Comparison of ENCODE assay signal across 20 cellular contexts in the genomic region with DNA sequence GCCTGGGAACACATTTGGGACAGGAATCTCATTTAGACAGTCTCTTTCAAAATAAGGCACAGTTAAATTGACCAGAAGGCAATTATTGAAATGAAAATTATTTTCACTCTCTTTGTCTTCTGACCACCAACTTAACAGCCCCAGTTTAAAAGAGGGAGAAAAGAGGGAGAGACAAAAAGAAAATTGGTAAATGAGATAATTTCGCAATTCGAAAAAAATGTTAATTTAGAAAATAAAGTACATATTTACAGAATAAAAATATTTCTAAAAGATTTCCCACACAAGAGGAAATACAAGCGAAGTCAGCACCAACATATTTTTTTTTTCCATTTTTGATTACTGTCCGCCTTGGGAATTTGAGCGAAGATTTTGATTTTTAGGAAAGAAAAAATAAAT. TPM values are rescaled to one million over a fixed set of nuclear protein-coding genes. Genes with fewer than 3 reads are reported as not detected.
DNase-seq lines count a peak whose midpoint lies in the region; ATAC-seq, FAIRE-seq and TF ChIP-seq lines count a peak whose summit lies in the region.
"Had no signal": no experiment of that assay in that cellular context is flagged by ENCODE, and none has a peak within 500 bp of the region (broad histone marks: within the 10 kb centered on the region; RNA-seq: fewer than 3 reads in every experiment).

No MANE protein-coding gene starts in this region.

- ATAC-seq in A549 (no peak), GM23338 (no peak), pancreas (no peak), GM21423 (IDR thresholded peaks at IDR 0.05; ENCODE audit: unreplicated experiment) (no peak)
- ATAC-seq: naive thymus-derived CD8-positive, alpha-beta T cell had no signal

- H3K27me3 Mint-ChIP-seq in GM23338 (ENCODE audit: insufficient read depth, low read depth, poor library complexity) (peaks cover 95% of the 10 kb centered on the region), astrocyte (ENCODE audit: low read depth, unreplicated experiment) (peaks cover 54% of the 10 kb centered on the region), mesothelial cell of epicardium (ENCODE audit: low read depth) (peaks cover 87% of the 10 kb centered on the region)
- H3K27me3 Mint-ChIP-seq in T-helper 2 cell treated with Interferon-gamma antibody and Interleukin-4, amounts not matched to agents 5 μg/mL and 100 μg/mL, for 36 hours (ENCODE audit: low read depth) = peaks cover 62% of the 10 kb centered on the region

- H3K9ac ChIP-seq in astrocyte (ENCODE audit: low read length) = no peak overlapping the region
- H3K9ac ChIP-seq: GM23248 had no signal

- peak overlapping the region; percentile 97 for H3K4me2 ChIP-seq in A549
- H3K4me2 ChIP-seq in GM23338 = peak overlapping the region; percentile 89
- peak overlapping the region; percentile 46 for H3K4me2 ChIP-seq in astrocyte (ENCODE audit: low read length)

- H4K20me1 ChIP-seq in GM23338 (replicated peaks; ENCODE audit: insufficient read depth) (0 out of 2 replicates have a peak, but pooled peaks cover 4% of the 10 kb centered on the region), astrocyte (ENCODE audit: insufficient read depth, low read length) (peaks cover 27% of the 10 kb centered on the region)

- POLR2A ChIA-PET in A549 (lab: Yijun Ruan, JAX) = interaction anchor here (1.7 to 2.2 kb wide), 2 partner anchors 91 to 374 kb away, joined by 4 to 8 read pairs; partner anchors contain the start of genes OLA1 and SP3

- H3K4me1 ChIP-seq in A549 = peaks cover 16% of the 10 kb centered on the region; the same call in 2 of the 3 replicates
- H3K4me1 ChIP-seq in GM23338 (ENCODE audit: insufficient read depth) = peaks cover 40% of the 10 kb centered on the region
- peaks cover 6% of the 10 kb centered on the region for H3K4me1 ChIP-seq in astrocyte (ENCODE audit: insufficient read depth, low read length)
- peaks cover 0 to 17% (median 14%) of the 10 kb centered on the region in 3 donors for H3K4me1 ChIP-seq in pancreas

- FAIRE-seq in A549 (lab: Jason Lieb, UNC) (no peak), astrocyte (lab: Jason Lieb, UNC) (no peak), pancreas (lab: Jason Lieb, UNC) (no peak)

- peaks cover 5% of the 10 kb centered on the region; the same call in 1 of the 3 replicates for H3K36me3 Mint-ChIP-seq in GM23338 (ENCODE audit: low read depth)
- no peaks in the 10 kb centered on the region for H3K36me3 Mint-ChIP-seq in astrocyte (ENCODE audit: low read depth, unreplicated experiment)
- no peaks in the 10 kb centered on the region for H3K36me3 Mint-ChIP-seq in mesothelial cell of epicardium
- H3K36me3 Mint-ChIP-seq in T-helper 2 cell treated with Interferon-gamma antibody and Interleukin-4, amounts not matched to agents 5 μg/mL and 100 μg/mL, for 36 hours (ENCODE audit: low read depth) = no peaks in the 10 kb centered on the region

- H3K9me3 ChIP-seq in A549 (no peaks in the 10 kb centered on the region), astrocyte (ENCODE audit: insufficient read depth, low read depth, low read length) (no peaks in the 10 kb centered on the region), pancreas (no peaks in the 10 kb centered on the region)
- H3K9me3 ChIP-seq: left ventricle myocardium inferior, MG63, right atrium auricular region, SJSA1 had no signal

- H3K27me3 ChIP-seq in GM23338 (ENCODE audit: insufficient read depth) (peaks cover 99% of the 10 kb centered on the region), astrocyte (ENCODE audit: insufficient read depth, low read length) (peaks cover 95% of the 10 kb centered on the region), pancreas (peaks cover 18 to 85% (median 53%) of the 10 kb centered on the region in 4 donors)
- H3K27me3 ChIP-seq: SJSA1 had no signal

- H3K27ac Mint-ChIP-seq in GM23338 (no peak overlapping the region), astrocyte (ENCODE audit: unreplicated experiment) (peak overlapping the region; percentile 26), mesothelial cell of epicardium (peak overlapping the region; percentile 12)
- H3K27ac Mint-ChIP-seq in T-helper 2 cell treated with Interferon-gamma antibody and Interleukin-4, amounts not matched to agents 5 μg/mL and 100 μg/mL, for 36 hours = no peak overlapping the region

- H3K4me3 ChIP-seq in A549 (peak overlapping the region; percentile 64), GM23338 (peak overlapping the region; percentile 66), astrocyte (ENCODE audit: insufficient read depth, low read depth, low read length) (no peak overlapping the region), pancreas (no peak overlapping the region)
- H3K4me3 ChIP-seq: GM23248, MG63, SJSA1 had no signal

- TF ChIP-seq EP300 in A549 (IDR thresholded peaks at IDR 0.05) = no peak

- no peak for TF ChIP-seq POLR2A in A549 (IDR thresholded peaks at IDR 0.05; ENCODE audit: low read length)

- H3K4me1 Mint-ChIP-seq in GM23338 (peaks cover 51% of the 10 kb centered on the region), astrocyte (ENCODE audit: low read depth, unreplicated experiment) (peaks cover 11% of the 10 kb centered on the region), mesothelial cell of epicardium (peaks cover 34% of the 10 kb centered on the region)
- H3K4me1 Mint-ChIP-seq in T-helper 2 cell treated with Interferon-gamma antibody and Interleukin-4, amounts not matched to agents 5 μg/mL and 100 μg/mL, for 36 hours (ENCODE audit: low read depth) = peaks cover 31% of the 10 kb centered on the region

- no peak overlapping the region for H2AFZ ChIP-seq in GM23338
- no peak overlapping the region for H2AFZ ChIP-seq in astrocyte (ENCODE audit: low read depth, low read length)
- H2AFZ ChIP-seq: GM23248 had no signal

- no peaks in the 10 kb centered on the region for H3K36me3 ChIP-seq in GM23338 (ENCODE audit: insufficient read depth)
- no peaks in the 10 kb centered on the region for H3K36me3 ChIP-seq in astrocyte (ENCODE audit: insufficient read depth, low read length)
- no peaks in the 10 kb centered on the region for H3K36me3 ChIP-seq in pancreas
- H3K36me3 ChIP-seq: left ventricle myocardium inferior, MG63, right atrium auricular region, SJSA1 had no signal

- DNase-seq in A549 (ENCODE audit: low read depth in 1 of 2, low spot score in 1 of 2) (no peak), GM23338 (ENCODE audit: low spot score) (no peak), astrocyte (ENCODE audit: low read depth) (no peak), mesothelial cell of epicardium (ENCODE audit: low spot score in 2 of 2, unreplicated experiment in 2 of 2) (no peak), DMS153 treated with DMSO at 0.1 percent for 48 hours (lab: John Stamatoyannopoulos, UW; ENCODE audit: unreplicated experiment) (no peak), pancreas (no peak)
- no peak for DNase-seq in T-helper 2 cell treated with Interferon-gamma antibody and Interleukin-4, amounts not matched to agents 5 μg/mL and 100 μg/mL, for 36 hours (ENCODE audit: low spot score)
- DNase-seq: amniotic stem cell, Calu3, GDM1, GM23248, left ventricle myocardium inferior, MG63, NCI-H187 treated with DMSO at 0.1 percent for 48 hours had no signal

- WGBS in A549 (ENCODE audit: missing lambda C conversion rate) = 10% methylated on average over 5 of the region's 5 CpGs
- 22 to 23% methylated on average over 5 of the region's 5 CpGs for WGBS in pancreas, 2 donors

- CTCF ChIA-PET in A549 (lab: Yijun Ruan, JAX) = interaction anchor here (0.9 to 2.4 kb wide), 6 partner anchors 13 to 937 kb away, joined by 3 to 11 read pairs (median 4); no protein-coding TSS in a partner anchor

- peak overlapping the region; percentile 66 for H3K4me3 Mint-ChIP-seq in GM23338
- H3K4me3 Mint-ChIP-seq in astrocyte (ENCODE audit: unreplicated experiment) = no peak overlapping the region
- H3K4me3 Mint-ChIP-seq in mesothelial cell of epicardium = peak overlapping the region; percentile 39
- H3K4me3 Mint-ChIP-seq in T-helper 2 cell treated with Interferon-gamma antibody and Interleukin-4, amounts not matched to agents 5 μg/mL and 100 μg/mL, for 36 hours = no peak overlapping the region
- H3K4me3 Mint-ChIP-seq: central memory CD8-positive, alpha-beta T cell had no signal

- no peaks in the 10 kb centered on the region for H3K9me2 ChIP-seq in GM23338 (ENCODE audit: insufficient read depth)

- peaks cover 15% of the 10 kb centered on the region for H3F3A ChIP-seq in GM23338 (replicated peaks; ENCODE audit: low read depth)

- H3K79me2 ChIP-seq in GM23338 (replicated peaks; ENCODE audit: insufficient read depth) = no peaks in the 10 kb centered on the region
- H3K79me2 ChIP-seq in astrocyte (ENCODE audit: insufficient read depth, low read length) = no peaks in the 10 kb centered on the region

- TF ChIP-seq RAD21 in A549 (conservative IDR thresholded peaks at IDR 0.05 in 1 of 2, IDR thresholded peaks at IDR 0.05 in 1 of 2) = no peak

- TF ChIP-seq CTCF in A549 (IDR thresholded peaks at IDR 0.05) (no peak), GM23338 (conservative IDR thresholded peaks at IDR 0.05; ENCODE audit: low read depth in 2 of 2) (no peak), astrocyte (IDR thresholded peaks at IDR 0.05; ENCODE audit: insufficient read depth, low read depth, low read length) (no peak), mesothelial cell of epicardium (IDR thresholded peaks at IDR 0.05; ENCODE audit: unreplicated experiment) (no peak), pancreas (IDR thresholded peaks at IDR 0.05) (no peak)

- intact Hi-C loops in pancreas (cut with DNase I) = no loop called here

- peak overlapping the region; percentile 95 to 97 for H3K27ac ChIP-seq in A549
- no peak overlapping the region for H3K27ac ChIP-seq in GM23338 (ENCODE audit: low read depth)
- H3K27ac ChIP-seq in astrocyte (ENCODE audit: low read depth, low read length) = no peak overlapping the region
- no peak overlapping the region for H3K27ac ChIP-seq in pancreas
- H3K27ac ChIP-seq: GM23248, left ventricle myocardium inferior, right atrium auricular region, SJSA1 had no signal

- H3K9me3 Mint-ChIP-seq in GM23338 = peaks cover 12% of the 10 kb centered on the region
- H3K9me3 Mint-ChIP-seq in astrocyte (ENCODE audit: unreplicated experiment) = peaks cover 11% of the 10 kb centered on the region
- no peaks in the 10 kb centered on the region for H3K9me3 Mint-ChIP-seq in mesothelial cell of epicardium
- no peaks in the 10 kb centered on the region for H3K9me3 Mint-ChIP-seq in T-helper 2 cell treated with Interferon-gamma antibody and Interleukin-4, amounts not matched to agents 5 μg/mL and 100 μg/mL, for 36 hours
- H3K9me3 Mint-ChIP-seq: central memory CD8-positive, alpha-beta T cell had no signal

RNA-seq across cellular contexts. Expression of gene SP9, which starts 4.8 kb away (rescaled TPM):
- polyA plus RNA-seq in A549 (2011; rRNA removed) (2.5 and 3.8 TPM in 2 replicates), A549 (2017; fragmentation: RNase III; extraction: RNeasy Plus Mini Kit Qiagen cat#74134 plus additional on column Dnase treatment) (2.5 to 3.3 TPM (median 3.2 TPM) in 3 replicates), GM23338 (2016; fragmentation: Nextera tagmentation; extraction: Ambion mirVana) (0.14 TPM in 1 of 2 replicates, not detected in the other), pancreas (under 1 TPM in 1 of 2 donors, not detected in 1; 0.02 TPM)
- 2.8 and 4.0 TPM in 2 replicates for polyA plus RNA-seq in A549 (2012; cell fraction: cytosol; rRNA removed)
- polyA plus RNA-seq in A549 (2012; cell fraction: nucleus; rRNA removed) = 2.9 and 7.2 TPM in 2 replicates
- 1.3 and 1.6 TPM in 2 replicates for polyA minus RNA-seq in A549 (2011; rRNA and poly(A)+ RNA removed)
- total RNA-seq in GM23338 (2014; rRNA removed; shearing (Covaris generic)) = 0.12 and 0.49 TPM in 2 replicates
- total RNA-seq in astrocyte (not detected in 2 replicates), mesothelial cell of epicardium (1.1 to 1.4 TPM (median 1.3 TPM) in 3 replicates), pancreas (not detected)
- total RNA-seq: Calu3; GM23248; left ventricle myocardium inferior; naive thymus-derived CD8-positive, alpha-beta T cell; NCI-H460; right atrium auricular region had no signal
- polyA plus RNA-seq: GM23248; naive thymus-derived CD8-positive, alpha-beta T cell had no signal

RNA-seq across cellular contexts. Expression of gene SCRN3, which starts 56.0 kb away (rescaled TPM):
- polyA plus RNA-seq in A549 (2011; rRNA removed) (17.7 and 28.5 TPM in 2 replicates), A549 (2017; fragmentation: RNase III; extraction: RNeasy Plus Mini Kit Qiagen cat#74134 plus additional on column Dnase treatment) (24.0 to 25.5 TPM (median 24.4 TPM) in 3 replicates), GM23338 (2016; fragmentation: Nextera tagmentation; extraction: Ambion mirVana) (10.0 and 12.3 TPM in 2 replicates), pancreas (1 to 10 TPM; 9.5 to 9.7 TPM)
- 6.3 and 6.8 TPM in 2 replicates for polyA plus RNA-seq in A549 (2012; cell fraction: cytosol; rRNA removed)
- 3.5 and 6.0 TPM in 2 replicates for polyA plus RNA-seq in A549 (2012; cell fraction: nucleus; rRNA removed)
- polyA minus RNA-seq in A549 (2011; rRNA and poly(A)+ RNA removed) = 5.3 and 6.0 TPM in 2 replicates
- total RNA-seq in GM23338 (2014; rRNA removed; shearing (Covaris generic)) = 8.1 and 9.6 TPM in 2 replicates
- total RNA-seq in astrocyte (18.5 and 20.1 TPM in 2 replicates), mesothelial cell of epicardium (26.5 to 29.0 TPM (median 26.8 TPM) in 3 replicates), pancreas (10 to 100 TPM in 4 of 6 donors, 1 to 10 TPM in 2; 8.2 to 14.8 (median 10.4) TPM)

Comparison
In these comparisons a context has a peak if more than half of its experiments do, and no peak if none do; other contexts are left out.
1. H3K27ac ChIP-seq: peak in A549 (2 of 2); none in GM23338 (single experiment), astrocyte (single experiment) and pancreas (0 of 4).
2. H3K4me2 ChIP-seq: peak in every context shown above with its lines; median percentile 97 in A549; 89 in GM23338; 46 in astrocyte.
3. H3K4me3 ChIP-seq: peak in A549 (single experiment) and GM23338 (single experiment); none in astrocyte (single experiment) and pancreas (0 of 4).
4. H3K27ac Mint-ChIP-seq: peak in astrocyte (single experiment) and mesothelial cell of epicardium (single experiment); none in GM23338 (single experiment) and T-helper 2 cell treated with Interferon-gamma antibody and Interleukin-4, amounts not matched to agents 5 μg/mL and 100 μg/mL, for 36 hours (single experiment).
5. H3K4me3 Mint-ChIP-seq: peak in GM23338 (single experiment) and mesothelial cell of epicardium (single experiment); none in astrocyte (single experiment) and T-helper 2 cell treated with Interferon-gamma antibody and Interleukin-4, amounts not matched to agents 5 μg/mL and 100 μg/mL, for 36 hours (single experiment).